Comparison of ENCODE assay signal across 18 cellular contexts in the genomic region with DNA sequence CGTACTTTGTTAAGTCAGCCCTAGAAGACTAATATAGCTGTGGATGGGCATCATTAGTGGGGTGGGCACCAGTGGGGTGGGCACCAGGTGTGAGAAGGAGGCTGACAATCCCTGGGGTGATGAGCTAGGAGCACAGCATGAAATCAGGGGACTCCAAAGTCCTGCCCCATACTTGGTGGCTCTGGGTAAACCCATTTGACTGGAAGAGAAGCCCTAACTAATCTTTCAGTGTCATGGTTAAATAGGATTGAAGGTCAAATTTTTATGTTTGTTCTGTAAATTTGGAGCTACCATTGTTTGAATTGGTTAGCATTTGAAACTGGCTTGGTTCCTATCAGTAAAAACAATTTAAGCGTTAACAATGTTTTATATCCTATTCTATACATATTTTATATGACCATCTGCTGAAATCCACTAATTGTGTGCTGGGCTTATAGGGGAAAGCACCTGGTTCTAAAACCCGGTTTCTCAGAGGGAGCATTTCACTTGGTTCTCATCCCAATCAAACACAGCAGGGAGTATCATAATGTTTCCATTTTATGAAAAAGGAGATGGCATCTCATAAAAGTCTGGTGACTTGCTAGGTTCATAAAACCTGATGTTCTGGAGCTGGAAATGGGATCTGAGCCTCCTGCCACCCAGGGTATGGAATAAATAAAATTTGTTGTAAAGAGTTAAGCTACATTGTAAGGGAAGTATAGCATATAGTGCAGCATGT.
DNase-seq lines count a peak whose midpoint lies in the region; ATAC-seq, FAIRE-seq and TF ChIP-seq lines count a peak whose summit lies in the region.
"Had no signal": no experiment of that assay in that cellular context is flagged by ENCODE, and none has a peak within 500 bp of the region (broad histone marks: within the 10 kb centered on the region; RNA-seq: fewer than 3 reads in every experiment).

No MANE protein-coding gene starts in this region.

- no peak for TF ChIP-seq POLR2A in right lobe of liver (IDR thresholded peaks at IDR 0.05)

- FAIRE-seq in frontal cortex (lab: Jason Lieb, UNC), result no peak
- FAIRE-seq: H54, RCC 7860 had no signal

- H3K27ac ChIP-seq in ascending aorta (peak overlapping the region; percentile 91 to 92), right lobe of liver (no peak overlapping the region), thoracic aorta (peak overlapping the region; percentile 84 to 94), aorta (ENCODE audit: low read depth in 1 of 2, low read length in 2 of 2) (peak overlapping the region in 1 of 2 donors; percentile 63)
- H3K27ac ChIP-seq: 22Rv1 had no signal

- no peak overlapping the region for H3K4me3 ChIP-seq in ascending aorta
- H3K4me3 ChIP-seq in right lobe of liver, result no peak overlapping the region
- no peak overlapping the region for H3K4me3 ChIP-seq in thoracic aorta
- H3K4me3 ChIP-seq in aorta (ENCODE audit: low read length in 2 of 2), result no peak overlapping the region

- peaks cover 15 to 49% of the 10 kb centered on the region in 2 donors for H3K4me1 ChIP-seq in ascending aorta
- H3K4me1 ChIP-seq in right lobe of liver, result peaks cover 0 to 19% (median 8%) of the 10 kb centered on the region in 4 donors
- peaks cover 39 to 98% of the 10 kb centered on the region in 2 donors for H3K4me1 ChIP-seq in thoracic aorta (ENCODE audit: control insufficient read depth in 1 of 2, low read depth in 2 of 2)
- H3K4me1 ChIP-seq in aorta (ENCODE audit: control insufficient read depth in 1 of 2, insufficient read depth in 2 of 2, low read length in 2 of 2), result peaks cover 11 to 18% of the 10 kb centered on the region in 2 donors

- WGBS in right lobe of liver (ENCODE audit: insufficient coverage, low coverage, low lambda C conversion rate, missing lambda C conversion rate), result 52% methylated on average over 3 of the region's 3 CpGs
- WGBS in aorta, 2 donors, result 32 to 34% methylated on average over 3 of the region's 3 CpGs

- intact Hi-C loops in ascending aorta (cut with DNase I) (no loop called here), right lobe of liver (cut with DNase I) (no loop called here), aorta (cut with DNase I) (no loop called here)

- H3K27me3 ChIP-seq in ascending aorta (no peaks in the 10 kb centered on the region), right lobe of liver (no peaks in the 10 kb centered on the region), thoracic aorta (replicated peaks; ENCODE audit: insufficient read depth) (no peaks in the 10 kb centered on the region), aorta (ENCODE audit: control insufficient read depth in 1 of 2, insufficient read depth in 2 of 2, low read length in 1 of 2) (no peaks in the 10 kb centered on the region)

- H3K9me3 ChIP-seq in ascending aorta (no peaks in the 10 kb centered on the region), right lobe of liver (no peaks in the 10 kb centered on the region), thoracic aorta (no peaks in the 10 kb centered on the region), aorta (ENCODE audit: control insufficient read depth, low read length) (no peaks in the 10 kb centered on the region)

- ATAC-seq in right lobe of liver (peak in 3 of 4 donors; percentile 15 to 64 (median 24)), thoracic aorta (ENCODE audit: insufficient number of reproducible peaks, low FRiP score, low read depth) (no peak), aorta (ENCODE audit: low FRiP score) (no peak)

- peak; percentile 78 for DNase-seq in NCI-H1092 treated with DMSO at 0.1 percent for 48 hours (lab: John Stamatoyannopoulos, UW)
- DNase-seq in NCI-H1092 (lab: John Stamatoyannopoulos, UW), result no peak
- no peak for DNase-seq in ascending aorta (ENCODE audit: low spot score in 2 of 2)
- no peak for DNase-seq in right lobe of liver
- DNase-seq in thoracic aorta (ENCODE audit: low spot score), result no peak
- DNase-seq in aorta, result no peak
- DNase-seq in frontal cortex (ENCODE audit: low spot score in 2 of 2), result no peak
- no peak for DNase-seq in DMS153 treated with DMSO at 0.1 percent for 48 hours (lab: John Stamatoyannopoulos, UW; ENCODE audit: unreplicated experiment)
- DNase-seq: DMS153, IMR-90, Kasumi-1, NCI-H1436, NCI-H2107, NCI-H446, SHP77 had no signal

- TF ChIP-seq CTCF in ascending aorta (IDR thresholded peaks at IDR 0.05) (no peak), right lobe of liver (IDR thresholded peaks at IDR 0.05) (no peak), thoracic aorta (IDR thresholded peaks at IDR 0.05) (no peak)

- H3K36me3 ChIP-seq in ascending aorta (peaks cover 25 to 44% of the 10 kb centered on the region in 2 donors), right lobe of liver (peaks cover 0 to 36% (median 0%) of the 10 kb centered on the region in 4 donors), thoracic aorta (peaks cover 17% of the 10 kb centered on the region), aorta (ENCODE audit: control insufficient read depth in 1 of 2, insufficient read depth in 2 of 2, low read length in 1 of 2) (peaks cover 3 to 13% of the 10 kb centered on the region in 2 donors)

Comparison
In these comparisons a context has a peak if more than half of its experiments do, and no peak if none do; other contexts are left out.
1. H3K27ac ChIP-seq: peak in ascending aorta (2 of 2) and thoracic aorta (2 of 2); none in right lobe of liver (0 of 3).
2. ATAC-seq: peak in right lobe of liver (3 of 4); none in thoracic aorta (single experiment) and aorta (single experiment).